9 cellular contexts compared by ENCODE assay signal in the genomic region with DNA sequence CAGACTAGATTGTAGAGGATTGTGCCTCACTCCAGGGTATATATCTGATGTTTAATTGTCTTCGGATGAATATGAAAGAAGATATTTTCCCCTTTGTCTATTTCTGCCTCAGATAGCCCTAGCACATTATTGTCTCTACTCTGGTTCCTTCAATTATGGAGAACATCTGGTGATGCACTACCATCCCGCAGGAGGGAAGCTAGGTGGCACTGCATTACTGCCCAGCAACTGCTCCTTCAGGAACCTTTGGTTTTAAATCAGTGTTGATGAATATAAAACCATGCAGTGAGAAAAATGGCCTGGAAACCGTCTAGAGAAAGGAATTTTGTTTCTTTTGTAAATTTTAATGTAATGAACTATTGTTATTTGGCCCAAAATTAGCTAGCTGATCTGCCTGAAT.
DNase-seq lines count a peak whose midpoint lies in the region; ATAC-seq, FAIRE-seq and TF ChIP-seq lines count a peak whose summit lies in the region.
"Had no signal": no experiment of that assay in that cellular context is flagged by ENCODE, and none has a peak within 500 bp of the region (broad histone marks: within the 10 kb centered on the region; RNA-seq: fewer than 3 reads in every experiment).

No MANE protein-coding gene starts in this region.

- H3K36me3 Mint-ChIP-seq in activated CD8-positive, alpha-beta T cell treated with anti-CD3 and anti-CD28 coated beads for 36 hours (ENCODE audit: low read depth), result peaks cover 1% of the 10 kb centered on the region
- peaks cover 7% of the 10 kb centered on the region for H3K36me3 Mint-ChIP-seq in activated CD8-positive, alpha-beta T cell treated with anti-CD3 and anti-CD28 coated beads, Interleukin-2, amount 10 ng/mL, durations not matched to agents 7 days and 5 days (ENCODE audit: low read depth)
- H3K36me3 Mint-ChIP-seq in CD14-positive monocyte, result no peaks in the 10 kb centered on the region

- H3K27me3 ChIP-seq in small intestine (ENCODE audit: control insufficient read depth in 2 of 2, insufficient read depth in 2 of 2, low read length in 2 of 2), result no peaks in the 10 kb centered on the region

- H3K27me3 Mint-ChIP-seq in activated CD8-positive, alpha-beta T cell treated with anti-CD3 and anti-CD28 coated beads for 36 hours, result peaks cover 4% of the 10 kb centered on the region
- H3K27me3 Mint-ChIP-seq in activated CD8-positive, alpha-beta T cell treated with anti-CD3 and anti-CD28 coated beads, Interleukin-2, amount 10 ng/mL, durations not matched to agents 7 days and 5 days (ENCODE audit: low read depth), result peaks cover 25% of the 10 kb centered on the region
- peaks cover 0 to 2% (median 0%) of the 10 kb centered on the region in 3 donors for H3K27me3 Mint-ChIP-seq in CD14-positive monocyte (ENCODE audit: low read depth in 3 of 3)

- H3K27ac Mint-ChIP-seq in activated CD8-positive, alpha-beta T cell treated with anti-CD3 and anti-CD28 coated beads for 36 hours, result no peak overlapping the region
- H3K27ac Mint-ChIP-seq in activated CD8-positive, alpha-beta T cell treated with anti-CD3 and anti-CD28 coated beads, Interleukin-2, amount 10 ng/mL, durations not matched to agents 7 days and 5 days, result no peak overlapping the region
- H3K27ac Mint-ChIP-seq in CD14-positive monocyte, result no peak overlapping the region
- H3K27ac Mint-ChIP-seq: activated T-cell treated with anti-CD3 and anti-CD28 coated beads, Interleukin-2, amount 50 U/mL, for 72 hours had no signal

- POLR2A ChIA-PET in activated CD8-positive, alpha-beta T cell treated with anti-CD3 and anti-CD28 coated beads for 36 hours (lab: Charles Lee), result no interaction called here
- POLR2A ChIA-PET in activated CD8-positive, alpha-beta T cell treated with anti-CD3 and anti-CD28 coated beads, Interleukin-2, amount 10 ng/mL, durations not matched to agents 7 days and 5 days (lab: Charles Lee), result no interaction called here

- no peak overlapping the region for H3K4me3 Mint-ChIP-seq in activated CD8-positive, alpha-beta T cell treated with anti-CD3 and anti-CD28 coated beads for 36 hours
- H3K4me3 Mint-ChIP-seq in activated CD8-positive, alpha-beta T cell treated with anti-CD3 and anti-CD28 coated beads, Interleukin-2, amount 10 ng/mL, durations not matched to agents 7 days and 5 days, result no peak overlapping the region
- H3K4me3 Mint-ChIP-seq in CD14-positive monocyte, result no peak overlapping the region
- H3K4me3 Mint-ChIP-seq: activated T-cell treated with anti-CD3 and anti-CD28 coated beads, Interleukin-2, amount 50 U/mL, for 72 hours had no signal

- no peak for ATAC-seq in activated CD8-positive, alpha-beta T cell treated with anti-CD3 and anti-CD28 coated beads for 36 hours
- ATAC-seq in activated CD8-positive, alpha-beta T cell treated with anti-CD3 and anti-CD28 coated beads, Interleukin-2, amount 10 ng/mL, durations not matched to agents 7 days and 5 days, result no peak
- ATAC-seq in GM19397 (IDR thresholded peaks at IDR 0.05; ENCODE audit: unreplicated experiment), result no peak
- ATAC-seq in GM21447 (IDR thresholded peaks at IDR 0.05; ENCODE audit: unreplicated experiment), result no peak
- ATAC-seq: activated T-cell treated with anti-CD3 and anti-CD28 coated beads, Interleukin-2, amount 50 U/mL, for 72 hours had no signal

- no peaks in the 10 kb centered on the region for H3K36me3 ChIP-seq in small intestine (ENCODE audit: control insufficient read depth in 2 of 2, insufficient read depth in 2 of 2, low read length in 2 of 2)

- WGBS in small intestine, 3 donors, result 24 to 39% (median 33%) methylated on average over 3 of the region's 3 CpGs

- H3K4me3 ChIP-seq in foreskin fibroblast (ENCODE audit: low read depth in 1 of 2, low read length in 2 of 2) (no peak overlapping the region), small intestine (ENCODE audit: low read depth in 1 of 2, low read length in 2 of 2) (no peak overlapping the region)

- intact Hi-C loops in activated CD8-positive, alpha-beta T cell treated with anti-CD3 and anti-CD28 coated beads for 36 hours (cut with micrococcal nuclease), result loop anchor here (2.0 kb wide), 1 partner anchor 260 kb away; no protein-coding TSS in a partner anchor
- intact Hi-C loops in CD14-positive monocyte (cut with micrococcal nuclease), result no loop called here

- peaks cover 10% of the 10 kb centered on the region for H3K9me3 Mint-ChIP-seq in activated CD8-positive, alpha-beta T cell treated with anti-CD3 and anti-CD28 coated beads for 36 hours
- peaks cover 7% of the 10 kb centered on the region for H3K9me3 Mint-ChIP-seq in activated CD8-positive, alpha-beta T cell treated with anti-CD3 and anti-CD28 coated beads, Interleukin-2, amount 10 ng/mL, durations not matched to agents 7 days and 5 days (ENCODE audit: insufficient read depth)
- H3K9me3 Mint-ChIP-seq in CD14-positive monocyte, result peaks cover 9 to 23% (median 15%) of the 10 kb centered on the region in 7 donors

- FAIRE-seq in RCC 7860 (lab: Jason Lieb, UNC) (peak; percentile 73), small intestine (lab: Jason Lieb, UNC) (no peak)

- H3K4me1 Mint-ChIP-seq in activated CD8-positive, alpha-beta T cell treated with anti-CD3 and anti-CD28 coated beads for 36 hours (ENCODE audit: low read depth), result no peaks in the 10 kb centered on the region
- no peaks in the 10 kb centered on the region for H3K4me1 Mint-ChIP-seq in activated CD8-positive, alpha-beta T cell treated with anti-CD3 and anti-CD28 coated beads, Interleukin-2, amount 10 ng/mL, durations not matched to agents 7 days and 5 days (ENCODE audit: low read depth)
- H3K4me1 Mint-ChIP-seq in CD14-positive monocyte, result no peaks in the 10 kb centered on the region

- H3K9me3 ChIP-seq in small intestine (ENCODE audit: control insufficient read depth, low read depth), result no peaks in the 10 kb centered on the region

- no peaks in the 10 kb centered on the region for H3K4me1 ChIP-seq in small intestine (ENCODE audit: control insufficient read depth in 2 of 2, insufficient read depth in 1 of 2, low read depth in 1 of 2, low read length in 1 of 2)

- peak; percentile 53 for TF ChIP-seq CTCF in activated CD8-positive, alpha-beta T cell treated with anti-CD3 and anti-CD28 coated beads for 36 hours (IDR thresholded peaks at IDR 0.05)
- peak; percentile 70 for TF ChIP-seq CTCF in foreskin fibroblast (IDR thresholded peaks at IDR 0.05; ENCODE audit: low read depth, low read length)
- no peak for TF ChIP-seq CTCF in CD14-positive monocyte (IDR thresholded peaks at IDR 0.05)

- CTCF ChIA-PET in activated CD8-positive, alpha-beta T cell treated with anti-CD3 and anti-CD28 coated beads for 36 hours (lab: Charles Lee), result interaction anchor here (0.7 to 2.9 kb wide), 5 partner anchors 14 to 262 kb away, joined by 3 to 16 read pairs (median 3); no protein-coding TSS in a partner anchor
- CTCF ChIA-PET in activated CD8-positive, alpha-beta T cell treated with anti-CD3 and anti-CD28 coated beads, Interleukin-2, amount 10 ng/mL, durations not matched to agents 7 days and 5 days (lab: Charles Lee), result interaction anchor here (0.5 to 4.2 kb wide), 5 partner anchors 152 to 751 kb away, joined by 3 to 14 read pairs (median 4); no protein-coding TSS in a partner anchor

- H3K27ac ChIP-seq in small intestine (ENCODE audit: low read depth in 1 of 2, low read length in 1 of 2), result no peak overlapping the region

- peak; percentile 44 for DNase-seq in activated CD8-positive, alpha-beta T cell treated with anti-CD3 and anti-CD28 coated beads for 36 hours
- no peak for DNase-seq in activated CD8-positive, alpha-beta T cell treated with anti-CD3 and anti-CD28 coated beads, Interleukin-2, amount 10 ng/mL, durations not matched to agents 7 days and 5 days
- DNase-seq in RCC 7860 (ENCODE audit: low spot score) (peak; percentile 54), foreskin fibroblast (peak; percentile 58 to 68), small intestine (peak; percentile 17), CD14-positive monocyte (ENCODE audit: low spot score) (no peak)

Comparison
In these comparisons a context has a peak if more than half of its experiments do, and no peak if none do; other contexts are left out.
1. DNase-seq: peak in activated CD8-positive, alpha-beta T cell treated with anti-CD3 and anti-CD28 coated beads for 36 hours (single experiment), RCC 7860 (single experiment), foreskin fibroblast (2 of 2) and small intestine (single experiment); none in activated CD8-positive, alpha-beta T cell treated with anti-CD3 and anti-CD28 coated beads, Interleukin-2, amount 10 ng/mL, durations not matched to agents 7 days and 5 days (single experiment) and CD14-positive monocyte (single experiment).